Comparison of ENCODE assay signal across 8 cellular contexts in the genomic region with DNA sequence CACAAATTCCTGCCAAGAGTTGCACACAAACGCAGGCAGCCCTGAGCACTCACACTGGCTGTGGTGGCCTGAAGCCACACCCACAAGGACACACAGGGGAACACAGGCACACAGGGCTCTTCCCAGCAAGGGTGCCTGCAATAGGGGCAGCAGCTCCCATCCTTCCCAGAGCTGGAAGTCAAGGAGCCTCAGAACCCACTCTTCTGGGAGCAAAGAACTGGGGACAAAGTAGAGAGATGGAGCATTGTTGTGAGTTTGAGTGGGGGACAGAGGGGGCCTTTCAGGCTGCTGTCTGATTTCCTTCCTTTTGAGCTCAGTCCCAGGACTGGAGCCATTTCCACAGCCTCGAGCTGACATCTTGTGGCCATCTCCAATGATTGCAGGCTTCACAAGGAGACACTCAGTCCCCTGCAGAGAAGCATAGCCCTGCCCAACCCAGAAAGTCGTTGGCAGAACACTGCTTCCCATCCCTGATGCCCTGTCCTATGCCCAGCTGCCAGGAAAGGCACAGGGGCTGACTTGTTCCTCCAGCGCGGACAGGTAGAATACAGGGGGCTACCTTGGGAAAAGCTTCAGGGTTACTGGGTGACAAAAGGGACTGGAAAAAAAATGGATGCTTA. TPM values are rescaled to one million over a fixed set of nuclear protein-coding genes. Genes with fewer than 3 reads are reported as not detected.
DNase-seq lines count a peak whose midpoint lies in the region; ATAC-seq and TF ChIP-seq lines count a peak whose summit lies in the region.

No MANE protein-coding gene starts in this region.

- in situ Hi-C loops in GM23248 (cut with MboI): loop anchor here (10.0 to 25.0 kb wide), 2 partner anchors 324 to 541 kb away; a partner anchor contains a TSS

- H3K4me3 ChIP-seq in CD8-positive, alpha-beta T cell (ENCODE audit: low read depth, low read length): no peak overlapping the region
- no peak overlapping the region for H3K4me3 ChIP-seq in GM23248
- no peak overlapping the region for H3K4me3 ChIP-seq in left ventricle myocardium inferior

- H3K27ac ChIP-seq in CD8-positive, alpha-beta T cell (ENCODE audit: low read depth, low read length): no peak overlapping the region
- H3K27ac ChIP-seq in GM23248 (no peak overlapping the region), left ventricle myocardium inferior (replicated peaks) (no peak overlapping the region)

- no peaks in the 10 kb centered on the region for H3K79me2 ChIP-seq in GM23248 (ENCODE audit: insufficient read depth)

- peak in 1 of 7 experiments; percentile 13 for DNase-seq in CD8-positive, alpha-beta T cell
- DNase-seq in GM23248 (peak; percentile 86), NCI-H446 treated with DMSO at 0.1 percent for 48 hours (lab: John Stamatoyannopoulos, UW) (peak; percentile 12), left ventricle myocardium inferior (peak; percentile 36), retina (peak; percentile 91), NCI-H2029 treated with DMSO at 0.1 percent for 48 hours (lab: John Stamatoyannopoulos, UW) (no peak)
- DNase-seq in activated naive CD4-positive, alpha-beta T cell treated with anti-CD3 and anti-CD28 coated beads, Interleukin-2, amount 50 U/mL, for 16 hours: peak; percentile 22

- no peak overlapping the region for H3K4me3 Mint-ChIP-seq in CD8-positive, alpha-beta T cell

- H2AFZ ChIP-seq in GM23248: no peak overlapping the region

- H4K20me1 ChIP-seq in GM23248 (ENCODE audit: insufficient read depth): no peaks in the 10 kb centered on the region

- H3K27me3 Mint-ChIP-seq in CD8-positive, alpha-beta T cell (ENCODE audit: low read depth): peaks cover 13% of the 10 kb centered on the region

- POLR2A ChIA-PET in CD8-positive, alpha-beta T cell (lab: Charles Lee): no interaction called here

- H3K9ac ChIP-seq in GM23248: no peak overlapping the region

- no peaks in the 10 kb centered on the region for H3K27me3 ChIP-seq in CD8-positive, alpha-beta T cell (ENCODE audit: insufficient read depth, low read length)
- H3K27me3 ChIP-seq in GM23248 (replicated peaks; ENCODE audit: insufficient read depth) (no peaks in the 10 kb centered on the region), left ventricle myocardium inferior (ENCODE audit: low read depth) (peaks cover 76% of the 10 kb centered on the region)

- no peaks in the 10 kb centered on the region for H3F3A ChIP-seq in GM23248 (ENCODE audit: insufficient read depth)

- H3K9me2 ChIP-seq in GM23248 (ENCODE audit: insufficient read depth): no peaks in the 10 kb centered on the region

- no peaks in the 10 kb centered on the region for H3K36me3 Mint-ChIP-seq in CD8-positive, alpha-beta T cell

- peak; percentile 62 for ATAC-seq in CD8-positive, alpha-beta T cell
- ATAC-seq in GM18861 (IDR thresholded peaks at IDR 0.05; ENCODE audit: unreplicated experiment): no peak

- no peaks in the 10 kb centered on the region for H3K9me3 ChIP-seq in CD8-positive, alpha-beta T cell (ENCODE audit: low read length)
- H3K9me3 ChIP-seq in GM23248 (ENCODE audit: low read depth): no peaks in the 10 kb centered on the region
- H3K9me3 ChIP-seq in left ventricle myocardium inferior (replicated peaks): no peaks in the 10 kb centered on the region

- CTCF ChIA-PET in CD8-positive, alpha-beta T cell (lab: Charles Lee): interaction anchor here (0.6 to 1.7 kb wide), 4 partner anchors 10 to 360 kb away, joined by 3 to 7 read pairs (median 4); no protein-coding TSS in a partner anchor

- H3K4me2 ChIP-seq in GM23248 (ENCODE audit: unreplicated experiment): no peak overlapping the region

- WGBS in GM23248 (ENCODE audit: low coverage in 1 of 2, low lambda C conversion rate in 2 of 2, missing lambda C conversion rate in 2 of 2), 2 experiments: 5 to 11% methylated on average over 5 of the region's 5 CpGs

- no peaks in the 10 kb centered on the region for H3K4me1 Mint-ChIP-seq in CD8-positive, alpha-beta T cell (ENCODE audit: low read depth)

- H3K27ac Mint-ChIP-seq in CD8-positive, alpha-beta T cell: no peak overlapping the region

- no peaks in the 10 kb centered on the region for H3K4me1 ChIP-seq in CD8-positive, alpha-beta T cell (ENCODE audit: insufficient read depth, low read length)
- H3K4me1 ChIP-seq in GM23248 (ENCODE audit: insufficient read depth) (peaks cover 8% of the 10 kb centered on the region; the same call in 1 of the 2 replicates), left ventricle myocardium inferior (peaks cover 14% of the 10 kb centered on the region)

- TF ChIP-seq CTCF in CD8-positive, alpha-beta T cell (IDR thresholded peaks at IDR 0.05): no peak
- TF ChIP-seq CTCF in left ventricle myocardium inferior (IDR thresholded peaks at IDR 0.05; ENCODE audit: borderline replicate concordance): peak; percentile 69

- intact Hi-C loops in CD8-positive, alpha-beta T cell (cut with DNase I, micrococcal nuclease): loop anchor here (1.0 kb wide), 1 partner anchor 316 kb away; no protein-coding TSS in a partner anchor
- intact Hi-C loops in left ventricle myocardium inferior (cut with micrococcal nuclease): loop anchor here (10.0 kb wide), 1 partner anchor 324 kb away; no protein-coding TSS in a partner anchor

- H3K9me3 Mint-ChIP-seq in CD8-positive, alpha-beta T cell: no peaks in the 10 kb centered on the region

- no peaks in the 10 kb centered on the region for H3K36me3 ChIP-seq in CD8-positive, alpha-beta T cell (ENCODE audit: insufficient read depth, low read length)
- H3K36me3 ChIP-seq in GM23248 (ENCODE audit: low read depth): no peaks in the 10 kb centered on the region
- H3K36me3 ChIP-seq in left ventricle myocardium inferior: no peaks in the 10 kb centered on the region

RNA-seq across cellular contexts. Expression of a gene that starts 34.4 kb away (rescaled TPM):
- 1 to 10 TPM; 8.0 to 8.3 TPM for total RNA-seq in CD8-positive, alpha-beta T cell
- total RNA-seq in GM23248 (2014; rRNA removed; shearing (Covaris generic)): 15.6 and 18.2 TPM in 2 replicates
- 11.7 and 12.5 TPM in 2 replicates for polyA plus RNA-seq in GM23248 (2016; fragmentation: Nextera tagmentation; extraction: Ambion mirVana)
- total RNA-seq in left ventricle myocardium inferior: 16.4 TPM
